In the genomic region with DNA sequence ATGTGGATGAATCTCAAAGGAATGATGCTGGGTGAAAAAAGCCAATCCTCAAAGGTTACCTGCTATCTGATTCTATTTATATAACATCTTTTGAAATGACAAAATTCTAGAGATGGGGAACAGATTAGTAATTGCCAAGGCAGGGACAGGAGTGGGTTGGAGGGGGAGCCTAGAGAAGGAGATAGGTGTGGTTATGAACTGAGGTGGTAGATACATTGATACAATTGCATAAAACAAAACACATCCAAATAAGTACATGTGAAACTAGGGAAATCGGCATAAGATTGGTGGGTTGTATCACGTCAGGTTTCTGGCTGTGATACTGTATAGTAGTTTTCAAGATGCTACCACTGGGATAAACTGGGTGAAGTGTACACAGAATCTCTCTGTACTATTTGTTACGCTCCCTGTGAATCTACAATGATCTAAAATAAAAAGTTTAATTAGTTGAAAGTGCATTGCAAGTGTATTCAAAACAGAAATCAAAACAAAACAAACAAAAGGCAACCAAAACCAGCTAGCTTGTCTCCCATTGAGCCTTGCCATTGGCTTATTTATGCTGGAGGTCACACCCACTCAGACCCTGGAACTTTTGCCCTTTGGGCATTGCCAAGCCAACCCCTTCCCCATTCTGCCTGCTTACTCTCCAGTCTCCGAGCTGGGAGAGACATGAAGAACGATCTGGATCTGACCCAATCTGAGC, we compare ENCODE assay signal across 16 cellular contexts. TPM values are rescaled to one million over a fixed set of nuclear protein-coding genes. Genes with fewer than 3 reads are reported as not detected.
A peak's percentile ranks its signal among the peaks of the same experiment; 100 is the strongest.
DNase-seq lines count a peak whose midpoint lies in the region; ATAC-seq, FAIRE-seq and TF ChIP-seq lines count a peak whose summit lies in the region.
"Had no signal": no experiment of that assay in that cellular context is flagged by ENCODE, and none has a peak within 500 bp of the region (broad histone marks: within the 10 kb centered on the region; RNA-seq: fewer than 3 reads in every experiment).

No MANE protein-coding gene starts in this region.

- peak; percentile 61; the same call in 1 of the 2 replicates for TF ChIP-seq POLR2A in GM12891 (IDR thresholded peaks at IDR 0.05; ENCODE audit: low read depth, low read length)

- peak overlapping the region in 3 of 11 experiments; percentile 13 to 62 (median 24); a peak in 3 of 22 replicates for H3K27ac ChIP-seq in BLaER1 treated with 17β-estradiol and CSF1 and Interleukin-3, amounts not matched to agents 10 nM and 100 nM
- peak overlapping the region; percentile 40 for H3K27ac ChIP-seq in effector memory CD4-positive, alpha-beta T cell (ENCODE audit: insufficient read depth, low read length, poor library complexity, severe bottlenecking)
- H3K27ac ChIP-seq: esophagus squamous epithelium, uterus had no signal

- POLR2A ChIA-PET in activated CD8-positive, alpha-beta T cell treated with anti-CD3 and anti-CD28 coated beads for 36 hours (lab: Charles Lee) = interaction anchor here (0.7 to 2.2 kb wide), 4 partner anchors 10 to 40 kb away, joined by 4 to 20 read pairs (median 4); a partner anchor contains a TSS

- H3K4me1 ChIP-seq in BLaER1 treated with 17β-estradiol and CSF1 and Interleukin-3, amounts not matched to agents 10 nM and 100 nM = peaks cover 0 to 16% (median 14%) of the 10 kb centered on the region in 10 experiments; a peak in 17 of 20 replicates
- peaks cover 30% of the 10 kb centered on the region for H3K4me1 ChIP-seq in effector memory CD4-positive, alpha-beta T cell (ENCODE audit: control insufficient read depth, insufficient read depth, low read length, poor library complexity, severe bottlenecking)
- no peaks in the 10 kb centered on the region for H3K4me1 ChIP-seq in mucosa of descending colon (ENCODE audit: low read depth)
- H3K4me1 ChIP-seq: uterus had no signal

- intact Hi-C loops in activated CD8-positive, alpha-beta T cell treated with anti-CD3 and anti-CD28 coated beads for 36 hours (cut with micrococcal nuclease) = loop anchor here (5.0 kb wide), 1 partner anchor 39 kb away; no protein-coding TSS in a partner anchor
- intact Hi-C loops in mucosa of descending colon (cut with DNase I, micrococcal nuclease) = no loop called here

- peak overlapping the region; percentile 15 for H3K4me3 Mint-ChIP-seq in activated CD8-positive, alpha-beta T cell treated with anti-CD3 and anti-CD28 coated beads for 36 hours

- ATAC-seq in activated CD8-positive, alpha-beta T cell treated with anti-CD3 and anti-CD28 coated beads for 36 hours = peak; percentile 79
- ATAC-seq in HG03108 (IDR thresholded peaks at IDR 0.05; ENCODE audit: unreplicated experiment) (no peak), mucosa of descending colon (no peak)
- ATAC-seq: left cardiac atrium had no signal

- H4K20me1 ChIP-seq in BLaER1 treated with 17β-estradiol and CSF1 and Interleukin-3, amounts not matched to agents 10 nM and 100 nM = no peaks in the 10 kb centered on the region

- H3K27me3 ChIP-seq in BLaER1 treated with 17β-estradiol and CSF1 and Interleukin-3, amounts not matched to agents 10 nM and 100 nM = no peaks in the 10 kb centered on the region
- no peaks in the 10 kb centered on the region for H3K27me3 ChIP-seq in effector memory CD4-positive, alpha-beta T cell (replicated peaks; ENCODE audit: control insufficient read depth, insufficient read depth, low read length, poor library complexity, severe bottlenecking)
- H3K27me3 ChIP-seq: uterus had no signal

- H3K9ac ChIP-seq in BLaER1 treated with 17β-estradiol and CSF1 and Interleukin-3, amounts not matched to agents 10 nM and 100 nM = no peak overlapping the region

- peak overlapping the region in 9 of 11 experiments; percentile 38 to 72 (median 57); a peak in 18 of 22 replicates for H3K4me2 ChIP-seq in BLaER1 treated with 17β-estradiol and CSF1 and Interleukin-3, amounts not matched to agents 10 nM and 100 nM

- peaks cover 62% of the 10 kb centered on the region for H3K36me3 Mint-ChIP-seq in activated CD8-positive, alpha-beta T cell treated with anti-CD3 and anti-CD28 coated beads for 36 hours (ENCODE audit: low read depth)

- no peak overlapping the region for H3K4me3 ChIP-seq in BLaER1 treated with 17β-estradiol and CSF1 and Interleukin-3, amounts not matched to agents 10 nM and 100 nM
- no peak overlapping the region for H3K4me3 ChIP-seq in effector memory CD4-positive, alpha-beta T cell (ENCODE audit: insufficient read depth, low read depth, low read length, poor library complexity, severe bottlenecking)
- H3K4me3 ChIP-seq in mucosa of descending colon = no peak overlapping the region
- H3K4me3 ChIP-seq: esophagus squamous epithelium, uterus had no signal

- H3K27ac Mint-ChIP-seq in activated CD8-positive, alpha-beta T cell treated with anti-CD3 and anti-CD28 coated beads for 36 hours = peak overlapping the region; percentile 86

- no peaks in the 10 kb centered on the region for H3K9me3 Mint-ChIP-seq in activated CD8-positive, alpha-beta T cell treated with anti-CD3 and anti-CD28 coated beads for 36 hours

- peaks cover 0 to 31% (median 15%) of the 10 kb centered on the region in 11 experiments; a peak in 11 of 22 replicates for H3K36me3 ChIP-seq in BLaER1 treated with 17β-estradiol and CSF1 and Interleukin-3, amounts not matched to agents 10 nM and 100 nM
- H3K36me3 ChIP-seq in effector memory CD4-positive, alpha-beta T cell (ENCODE audit: control insufficient read depth, insufficient read depth, low read length) = peaks cover 15% of the 10 kb centered on the region
- H3K36me3 ChIP-seq in mucosa of descending colon (ENCODE audit: low read depth) = no peaks in the 10 kb centered on the region
- H3K36me3 ChIP-seq: esophagus squamous epithelium, uterus had no signal

- H3K4me1 Mint-ChIP-seq in activated CD8-positive, alpha-beta T cell treated with anti-CD3 and anti-CD28 coated beads for 36 hours (ENCODE audit: low read depth) = peaks cover 64% of the 10 kb centered on the region

- H3K27me3 Mint-ChIP-seq in activated CD8-positive, alpha-beta T cell treated with anti-CD3 and anti-CD28 coated beads for 36 hours = no peaks in the 10 kb centered on the region

- peak; percentile 84 for FAIRE-seq in GM12891 (lab: Jason Lieb, UNC)
- FAIRE-seq: colon had no signal

- CTCF ChIA-PET in activated CD8-positive, alpha-beta T cell treated with anti-CD3 and anti-CD28 coated beads for 36 hours (lab: Charles Lee) = interaction anchor here (1.3 to 2.2 kb wide), 7 partner anchors 9 to 59 kb away, joined by 3 to 9 read pairs (median 4); a partner anchor contains a TSS

- TF ChIP-seq CTCF in activated CD8-positive, alpha-beta T cell treated with anti-CD3 and anti-CD28 coated beads for 36 hours (IDR thresholded peaks at IDR 0.05) = no peak
- TF ChIP-seq CTCF in mucosa of descending colon (IDR thresholded peaks at IDR 0.05) = no peak

- no peaks in the 10 kb centered on the region for H3K9me3 ChIP-seq in BLaER1 treated with 17β-estradiol and CSF1 and Interleukin-3, amounts not matched to agents 10 nM and 100 nM (replicated peaks in 1 of 11)
- no peaks in the 10 kb centered on the region for H3K9me3 ChIP-seq in effector memory CD4-positive, alpha-beta T cell (ENCODE audit: control insufficient read depth, low read length)
- no peaks in the 10 kb centered on the region for H3K9me3 ChIP-seq in mucosa of descending colon
- H3K9me3 ChIP-seq: esophagus squamous epithelium, uterus had no signal

- no peak for DNase-seq in GM12891 (ENCODE audit: insufficient read length, low spot score)
- DNase-seq in activated CD8-positive, alpha-beta T cell treated with anti-CD3 and anti-CD28 coated beads for 36 hours = peak; percentile 38
- DNase-seq in effector memory CD4-positive, alpha-beta T cell = no peak
- DNase-seq in NCI-H345 (lab: John Stamatoyannopoulos, UW) = no peak
- no peak for DNase-seq in SKM-1 treated with dmso at 0.1 percent for 144 hours (lab: John Stamatoyannopoulos, UW; ENCODE audit: unreplicated experiment)
- DNase-seq in mucosa of descending colon = no peak
- DNase-seq: activated CD4-positive, CD25-positive, alpha-beta regulatory T cell; AML-193; esophagus squamous epithelium; hippocampal formation; left cardiac atrium; stimulated activated naive CD4-positive, alpha-beta T cell treated with Interleukin-2 at 50 U/mL for 16 hours; uterus had no signal

TF ChIP-seq in GM12891, 5 proteins besides CTCF, POLR2A, EP300 and RAD21:
- TF ChIP-seq POLR2AphosphoS5 (IDR thresholded peaks at IDR 0.05; ENCODE audit: low read depth, low read length) (peak; percentile 24; the same call in 1 of the 2 replicates), TAF1 (IDR thresholded peaks at IDR 0.05; ENCODE audit: low read depth, low read length) (no peak), PAX5 (IDR thresholded peaks at IDR 0.05; ENCODE audit: insufficient read depth, low read length, severe bottlenecking) (no peak)

RNA-seq across cellular contexts. Expression of a gene that starts 27.8 kb away (rescaled TPM):
- 60.8 TPM for polyA plus RNA-seq in GM12891 (2012; ENCODE audit: low read depth, missing spikeins)
- 10 to 100 TPM; 74.9 to 81.4 TPM for total RNA-seq in activated CD8-positive, alpha-beta T cell treated with anti-CD3 and anti-CD28 coated beads for 36 hours
- total RNA-seq in mucosa of descending colon = 1 to 10 TPM; 4.4 to 5.6 (median 4.4) TPM

Comparison
In these comparisons a context has a peak if more than half of its experiments do, and no peak if none do; other contexts are left out.
1. RNA of a gene that starts 27.8 kb away (total RNA-seq): 74.9 to 81.4 TPM in activated CD8-positive, alpha-beta T cell treated with anti-CD3 and anti-CD28 coated beads for 36 hours; 4.4 to 5.6 TPM in mucosa of descending colon; every median in the first group is over 10 times any median in the second.